In genomic region chr20:5608104-5608447, GRCh38 we compare ENCODE assay signal across 8 cellular contexts. TPM values are rescaled to one million over a fixed set of nuclear protein-coding genes. Genes with fewer than 3 reads are reported as not detected.
DNase-seq lines count a peak whose midpoint lies in the region; ATAC-seq and TF ChIP-seq lines count a peak whose summit lies in the region.

No MANE protein-coding gene starts in this region.

- no peaks in the 10 kb centered on the region for H3K9me3 ChIP-seq in sigmoid colon

- peak overlapping the region; percentile 98 for H3K27ac Mint-ChIP-seq in dendritic cell treated with granulocyte-macrophage colony-stimulating factor and Interleukin-4, amounts not matched to agents 40 ng/mL and 50 ng/mL, for 4 days

- H3K9me3 Mint-ChIP-seq in dendritic cell treated with granulocyte-macrophage colony-stimulating factor and Interleukin-4, amounts not matched to agents 40 ng/mL and 50 ng/mL, for 4 days = no peaks in the 10 kb centered on the region

- H3K4me1 ChIP-seq in sigmoid colon = peaks cover 0 to 55% (median 35%) of the 10 kb centered on the region in 4 donors

- ATAC-seq in GM21723 (IDR thresholded peaks at IDR 0.05; ENCODE audit: unreplicated experiment) (no peak), GM21717 (IDR thresholded peaks at IDR 0.05; ENCODE audit: unreplicated experiment) (no peak)

- no peak for TF ChIP-seq EP300 in sigmoid colon (IDR thresholded peaks at IDR 0.05)

- peak overlapping the region; percentile 89 for H3K4me3 Mint-ChIP-seq in dendritic cell treated with granulocyte-macrophage colony-stimulating factor and Interleukin-4, amounts not matched to agents 40 ng/mL and 50 ng/mL, for 4 days

- peak overlapping the region; percentile 11 to 96 (median 95) for H3K27ac ChIP-seq in sigmoid colon

- intact Hi-C loops in dendritic cell treated with granulocyte-macrophage colony-stimulating factor and Interleukin-4, amounts not matched to agents 40 ng/mL and 50 ng/mL, for 4 days (cut with micrococcal nuclease) = loop anchor here (5.0 kb wide), 1 partner anchor 144 kb away; the partner anchor contains the start of gene SHLD1
- intact Hi-C loops in sigmoid colon (cut with DNase I) = no loop called here

- H3K36me3 ChIP-seq in sigmoid colon = no peaks in the 10 kb centered on the region

- H3K36me3 Mint-ChIP-seq in dendritic cell treated with granulocyte-macrophage colony-stimulating factor and Interleukin-4, amounts not matched to agents 40 ng/mL and 50 ng/mL, for 4 days (ENCODE audit: low read depth) = peaks cover 56% of the 10 kb centered on the region

- WGBS in sigmoid colon, 2 donors = 9 to 52% methylated on average over 2 of the region's 2 CpGs

- no peak for TF ChIP-seq CTCF in sigmoid colon (IDR thresholded peaks at IDR 0.05)

- peak overlapping the region in 3 of 4 donors; percentile 3 to 76 (median 19) for H3K4me3 ChIP-seq in sigmoid colon

- H3K27me3 Mint-ChIP-seq in dendritic cell treated with granulocyte-macrophage colony-stimulating factor and Interleukin-4, amounts not matched to agents 40 ng/mL and 50 ng/mL, for 4 days = no peaks in the 10 kb centered on the region

- peaks cover 62% of the 10 kb centered on the region for H3K4me1 Mint-ChIP-seq in dendritic cell treated with granulocyte-macrophage colony-stimulating factor and Interleukin-4, amounts not matched to agents 40 ng/mL and 50 ng/mL, for 4 days (ENCODE audit: low read depth)

- DNase-seq in NCI-H2227 treated with DMSO at 0.1 percent for 48 hours (lab: John Stamatoyannopoulos, UW) (peak; percentile 19), NCI-H2227 (lab: John Stamatoyannopoulos, UW; ENCODE audit: unreplicated experiment) (no peak), NCI-H345 (lab: John Stamatoyannopoulos, UW) (peak; percentile 80), sigmoid colon (no peak), COLO668 (lab: John Stamatoyannopoulos, UW; ENCODE audit: unreplicated experiment) (no peak)

- H3K27me3 ChIP-seq in sigmoid colon = no peaks in the 10 kb centered on the region

- no peak for TF ChIP-seq POLR2A in sigmoid colon (IDR thresholded peaks at IDR 0.05)

RNA-seq across cellular contexts. Expression of gene GPCPD1, which starts 2.7 kb away (rescaled TPM):
- total RNA-seq in sigmoid colon = 10 to 100 TPM; 15.2 to 22.1 (median 15.8) TPM
- polyA plus RNA-seq in sigmoid colon = 10 to 100 TPM in 1 of 3 donors, 1 to 10 TPM in 2; 6.0 to 17.0 (median 6.9) TPM

Comparison
In these comparisons a context has a peak if more than half of its experiments do, and no peak if none do; other contexts are left out.
1. DNase-seq: peak in NCI-H2227 treated with DMSO at 0.1 percent for 48 hours (single experiment) and NCI-H345 (single experiment); none in NCI-H2227 (single experiment), sigmoid colon (single experiment) and COLO668 (single experiment).